In the genomic region with DNA sequence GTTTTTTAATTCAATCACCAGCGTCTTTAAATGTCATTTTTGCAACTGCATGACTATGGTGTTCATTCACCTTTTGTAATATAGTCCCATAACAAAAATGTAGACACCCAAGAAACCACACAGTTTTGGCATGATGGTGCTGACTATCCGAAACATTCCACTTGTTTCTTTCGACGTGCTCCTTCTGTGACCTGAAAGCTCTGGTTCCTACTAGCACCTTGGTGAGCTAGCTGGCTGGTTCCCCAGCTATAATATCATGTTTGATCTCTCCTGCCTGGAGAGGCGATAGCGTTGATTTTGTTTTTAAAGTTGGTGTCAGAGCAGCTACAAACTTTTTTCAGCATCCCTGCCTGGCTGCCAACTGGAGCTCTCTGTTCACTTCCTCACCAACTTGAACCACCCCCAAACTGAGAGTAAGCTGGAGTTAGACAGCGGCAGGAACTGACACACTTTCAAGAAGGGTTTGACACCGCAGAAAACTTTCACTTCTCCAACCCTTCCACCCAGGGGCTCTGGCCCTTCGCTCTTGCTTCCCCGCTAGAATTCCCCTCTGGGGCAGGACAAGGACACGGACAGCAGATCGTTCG, we compare ENCODE assay signal across 8 cellular contexts. TPM values are rescaled to one million over a fixed set of nuclear protein-coding genes. Genes with fewer than 3 reads are reported as not detected.
DNase-seq lines count a peak whose midpoint lies in the region; ATAC-seq and TF ChIP-seq lines count a peak whose summit lies in the region.

No MANE protein-coding gene starts in this region.

- intact Hi-C loops in activated CD4-positive, alpha-beta memory T cell treated with anti-CD3 and anti-CD28 coated beads for 36 hours (cut with micrococcal nuclease) = loop anchor here (1.0 to 5.0 kb wide), 6 partner anchors 33 to 1047 kb away; partner anchors contain the start of genes DNAJC27 and ITSN2

- peak overlapping the region; percentile 99 for H3K27ac Mint-ChIP-seq in activated CD4-positive, alpha-beta memory T cell treated with anti-CD3 and anti-CD28 coated beads for 36 hours
- H3K27ac Mint-ChIP-seq in endothelial cell (ENCODE audit: unreplicated experiment) (peak overlapping the region; percentile 98), mesothelial cell of epicardium (peak overlapping the region; percentile 100)
- peak overlapping the region; percentile 99 for H3K27ac Mint-ChIP-seq in stimulated activated effector memory CD8-positive, alpha-beta T cell treated with anti-CD3 and anti-CD28 coated beads, Interleukin-12 subunit alpha, Interleukin-12 subunit beta, amount 100 ng/mL, for 72 hours

- H3K4me3 Mint-ChIP-seq in activated CD4-positive, alpha-beta memory T cell treated with anti-CD3 and anti-CD28 coated beads for 36 hours = peak overlapping the region; percentile 99
- H3K4me3 Mint-ChIP-seq in endothelial cell (ENCODE audit: unreplicated experiment) = peak overlapping the region; percentile 99
- peak overlapping the region; percentile 98 for H3K4me3 Mint-ChIP-seq in mesothelial cell of epicardium
- peak overlapping the region; percentile 96 for H3K4me3 Mint-ChIP-seq in stimulated activated effector memory CD8-positive, alpha-beta T cell treated with anti-CD3 and anti-CD28 coated beads, Interleukin-12 subunit alpha, Interleukin-12 subunit beta, amount 100 ng/mL, for 72 hours

- H3K36me3 Mint-ChIP-seq in activated CD4-positive, alpha-beta memory T cell treated with anti-CD3 and anti-CD28 coated beads for 36 hours = peaks cover 3% of the 10 kb centered on the region
- H3K36me3 Mint-ChIP-seq in endothelial cell (ENCODE audit: low read depth, unreplicated experiment) (no peaks in the 10 kb centered on the region), mesothelial cell of epicardium (peaks cover 4% of the 10 kb centered on the region)
- H3K36me3 Mint-ChIP-seq in stimulated activated effector memory CD8-positive, alpha-beta T cell treated with anti-CD3 and anti-CD28 coated beads, Interleukin-12 subunit alpha, Interleukin-12 subunit beta, amount 100 ng/mL, for 72 hours = peaks cover 13% of the 10 kb centered on the region

- no peaks in the 10 kb centered on the region for H3K9me3 Mint-ChIP-seq in activated CD4-positive, alpha-beta memory T cell treated with anti-CD3 and anti-CD28 coated beads for 36 hours
- H3K9me3 Mint-ChIP-seq in endothelial cell (ENCODE audit: unreplicated experiment) (no peaks in the 10 kb centered on the region), mesothelial cell of epicardium (no peaks in the 10 kb centered on the region)
- no peaks in the 10 kb centered on the region for H3K9me3 Mint-ChIP-seq in stimulated activated effector memory CD8-positive, alpha-beta T cell treated with anti-CD3 and anti-CD28 coated beads, Interleukin-12 subunit alpha, Interleukin-12 subunit beta, amount 100 ng/mL, for 72 hours

- DNase-seq in activated T-cell treated with anti-CD3 and anti-CD28 coated beads for 1 hour (ENCODE audit: low read depth) (peak; percentile 27), NCI-H526 treated with DMSO at 0.1 percent for 48 hours (lab: John Stamatoyannopoulos, UW) (peak; percentile 42), endothelial cell (ENCODE audit: low spot score) (peak; percentile 30), mesothelial cell of epicardium (ENCODE audit: low spot score in 2 of 2, unreplicated experiment in 2 of 2) (no peak)
- no peak for DNase-seq in activated T-cell treated with anti-CD3 and anti-CD28 coated beads, Interleukin-2, amount 50 U/mL, for 48 hours
- peak; percentile 80 for DNase-seq in activated CD4-positive, alpha-beta memory T cell treated with anti-CD3 and anti-CD28 coated beads for 36 hours
- peak in 1 of 2 donors; percentile 44 for DNase-seq in stimulated activated effector memory CD8-positive, alpha-beta T cell treated with anti-CD3 and anti-CD28 coated beads, Interleukin-12 subunit alpha, Interleukin-12 subunit beta, amount 100 ng/mL, for 72 hours (ENCODE audit: low spot score in 2 of 2)

- peak; percentile 45 for ATAC-seq in HG02970 (IDR thresholded peaks at IDR 0.05; ENCODE audit: low FRiP score, unreplicated experiment)
- ATAC-seq in stimulated activated effector memory CD8-positive, alpha-beta T cell treated with anti-CD3 and anti-CD28 coated beads, Interleukin-12 subunit alpha, Interleukin-12 subunit beta, amount 100 ng/mL, for 72 hours = peak; percentile 66

- POLR2A ChIA-PET in activated CD4-positive, alpha-beta memory T cell treated with anti-CD3 and anti-CD28 coated beads for 36 hours (lab: Charles Lee) = interaction anchor here (1.0 to 4.6 kb wide), 14 partner anchors 8 to 435 kb away, joined by 3 to 116 read pairs (median 6); partner anchors contain the start of genes ITSN2, SF3B6, UBXN2A and WDCP

- TF ChIP-seq CTCF in endothelial cell (IDR thresholded peaks at IDR 0.05; ENCODE audit: unreplicated experiment) = no peak
- no peak for TF ChIP-seq CTCF in mesothelial cell of epicardium (IDR thresholded peaks at IDR 0.05; ENCODE audit: unreplicated experiment)

- CTCF ChIA-PET in activated CD4-positive, alpha-beta memory T cell treated with anti-CD3 and anti-CD28 coated beads for 36 hours (lab: Charles Lee) = interaction anchor here (0.7 to 5.3 kb wide), 11 partner anchors 15 to 158 kb away, joined by 3 to 82 read pairs (median 12); partner anchors contain the start of genes TP53I3, UBXN2A and WDCP

- H3K27me3 Mint-ChIP-seq in activated CD4-positive, alpha-beta memory T cell treated with anti-CD3 and anti-CD28 coated beads for 36 hours = no peaks in the 10 kb centered on the region
- H3K27me3 Mint-ChIP-seq in endothelial cell (ENCODE audit: unreplicated experiment) (peaks cover 10% of the 10 kb centered on the region), mesothelial cell of epicardium (ENCODE audit: low read depth) (no peaks in the 10 kb centered on the region)

- peaks cover 43% of the 10 kb centered on the region for H3K4me1 Mint-ChIP-seq in activated CD4-positive, alpha-beta memory T cell treated with anti-CD3 and anti-CD28 coated beads for 36 hours (ENCODE audit: low read depth)
- H3K4me1 Mint-ChIP-seq in endothelial cell (ENCODE audit: unreplicated experiment) (peaks cover 24% of the 10 kb centered on the region), mesothelial cell of epicardium (peaks cover 45% of the 10 kb centered on the region)
- peaks cover 45% of the 10 kb centered on the region for H3K4me1 Mint-ChIP-seq in stimulated activated effector memory CD8-positive, alpha-beta T cell treated with anti-CD3 and anti-CD28 coated beads, Interleukin-12 subunit alpha, Interleukin-12 subunit beta, amount 100 ng/mL, for 72 hours

RNA-seq across cellular contexts. Expression of gene ATAD2B, which starts 1.1 kb away (rescaled TPM):
- total RNA-seq in activated CD4-positive, alpha-beta memory T cell treated with anti-CD3 and anti-CD28 coated beads for 36 hours = 10 to 100 TPM; 13.2 to 14.3 TPM
- total RNA-seq in endothelial cell (ENCODE audit: unreplicated experiment) (23.6 TPM), mesothelial cell of epicardium (31.3 to 35.6 TPM (median 35.3 TPM) in 3 replicates)

RNA-seq across cellular contexts. Expression of gene UBXN2A, which starts 14.5 kb away (rescaled TPM):
- total RNA-seq in activated CD4-positive, alpha-beta memory T cell treated with anti-CD3 and anti-CD28 coated beads for 36 hours = 10 to 100 TPM; 11.8 to 12.2 TPM
- total RNA-seq in endothelial cell (ENCODE audit: unreplicated experiment) (14.9 TPM), mesothelial cell of epicardium (21.0 to 23.0 TPM (median 22.1 TPM) in 3 replicates)

Comparison
In these comparisons a context has a peak if more than half of its experiments do, and no peak if none do; other contexts are left out.
1. DNase-seq: peak in activated T-cell treated with anti-CD3 and anti-CD28 coated beads for 1 hour (single experiment), NCI-H526 treated with DMSO at 0.1 percent for 48 hours (single experiment), activated CD4-positive, alpha-beta memory T cell treated with anti-CD3 and anti-CD28 coated beads for 36 hours (single experiment) and endothelial cell (single experiment); none in activated T-cell treated with anti-CD3 and anti-CD28 coated beads, Interleukin-2, amount 50 U/mL, for 48 hours (0 of 2) and mesothelial cell of epicardium (0 of 2).
2. Peak in every context shown above with its lines, with median percentiles within 50 percentile points of each other: H3K27ac Mint-ChIP-seq and H3K4me3 Mint-ChIP-seq.